ENCODE assay signal across 31 cellular contexts in genomic region chr10:129411146-129411705, GRCh38. TPM values are rescaled to one million over a fixed set of nuclear protein-coding genes. Genes with fewer than 3 reads are reported as not detected.
"Had no signal": no experiment of that assay in that cellular context is flagged by ENCODE, and none has a peak within 500 bp of the region (broad histone marks: within the 10 kb centered on the region; RNA-seq: fewer than 3 reads in every experiment).

No MANE protein-coding gene starts in this region.

- H3K27me3 ChIP-seq: ascending aorta, Peyer's patch, SJSA1 had no signal

- H3K4me2 ChIP-seq: SK-N-SH had no signal

- H3K27ac Mint-ChIP-seq: activated CD4-positive, alpha-beta T cell treated with anti-CD3 and anti-CD28 coated beads, Interleukin-2, amount 10 ng/mL, durations not matched to agents 24 days and 14 days; activated CD8-positive, alpha-beta T cell treated with anti-CD3 and anti-CD28 coated beads for 36 hours; activated naive CD4-positive, alpha-beta T cell treated with anti-CD3 and anti-CD28 coated beads, Interleukin-2, amount 50 U/mL, for 24 hours; activated naive CD8-positive, alpha-beta T cell treated with anti-CD3 and anti-CD28 coated beads, Interleukin-2, amount 10 ng/mL, durations not matched to agents 7 days and 5 days; activated T-cell treated with anti-CD3 and anti-CD28 coated beads, Interleukin-2, amount 50 U/mL, for 72 hours; activated T-helper 2 cell treated with anti-CD3 and anti-CD28 coated beads, Interferon-gamma antibody, Interleukin-2, Interleukin-4, amounts not matched to agents 10 μg/mL and 5 μg/mL and 100 μg/mL, durations not matched to agents 14 hours and 24 hours and 36 hours; T-helper 1 cell treated with Interleukin-12 subunit alpha and Interleukin-12 subunit beta and Interleukin-4 antibody, amounts not matched to agents 30 μg/mL and 1 μg/mL, for 36 hours; T-helper 2 cell treated with Interferon-gamma antibody and Interleukin-4, amounts not matched to agents 5 μg/mL and 100 μg/mL, for 36 hours had no signal

- H3K27ac ChIP-seq: ascending aorta, Peyer's patch, SJSA1 had no signal

- H3K4me3 ChIP-seq: ascending aorta, K562, Peyer's patch, SJSA1 had no signal

- H3K9me3 Mint-ChIP-seq: activated CD4-positive, alpha-beta T cell treated with anti-CD3 and anti-CD28 coated beads, Interleukin-2, amount 10 ng/mL, durations not matched to agents 24 days and 14 days; activated CD8-positive, alpha-beta T cell treated with anti-CD3 and anti-CD28 coated beads for 36 hours; activated naive CD4-positive, alpha-beta T cell treated with anti-CD3 and anti-CD28 coated beads, Interleukin-2, amount 50 U/mL, for 24 hours; activated naive CD8-positive, alpha-beta T cell treated with anti-CD3 and anti-CD28 coated beads, Interleukin-2, amount 10 ng/mL, durations not matched to agents 7 days and 5 days; activated T-cell treated with anti-CD3 and anti-CD28 coated beads, Interleukin-2, amount 50 U/mL, for 72 hours; activated T-helper 2 cell treated with anti-CD3 and anti-CD28 coated beads, Interferon-gamma antibody, Interleukin-2, Interleukin-4, amounts not matched to agents 10 μg/mL and 5 μg/mL and 100 μg/mL, durations not matched to agents 14 hours and 24 hours and 36 hours; T-helper 1 cell treated with Interleukin-12 subunit alpha and Interleukin-12 subunit beta and Interleukin-4 antibody, amounts not matched to agents 30 μg/mL and 1 μg/mL, for 36 hours; T-helper 2 cell treated with Interferon-gamma antibody and Interleukin-4, amounts not matched to agents 5 μg/mL and 100 μg/mL, for 36 hours had no signal

- H3K4me1 Mint-ChIP-seq: activated CD4-positive, alpha-beta T cell treated with anti-CD3 and anti-CD28 coated beads, Interleukin-2, amount 10 ng/mL, durations not matched to agents 24 days and 14 days; activated naive CD4-positive, alpha-beta T cell treated with anti-CD3 and anti-CD28 coated beads, Interleukin-2, amount 50 U/mL, for 24 hours; activated naive CD8-positive, alpha-beta T cell treated with anti-CD3 and anti-CD28 coated beads, Interleukin-2, amount 10 ng/mL, durations not matched to agents 7 days and 5 days had no signal

- H3K36me3 Mint-ChIP-seq: activated naive CD4-positive, alpha-beta T cell treated with anti-CD3 and anti-CD28 coated beads, Interleukin-2, amount 50 U/mL, for 24 hours; activated naive CD8-positive, alpha-beta T cell treated with anti-CD3 and anti-CD28 coated beads, Interleukin-2, amount 10 ng/mL, durations not matched to agents 7 days and 5 days had no signal

- H3K4me1 ChIP-seq: ascending aorta, Peyer's patch, SJSA1 had no signal

- H3K36me3 ChIP-seq: ascending aorta, Peyer's patch, SJSA1 had no signal

- H3K4me3 Mint-ChIP-seq: activated CD4-positive, alpha-beta T cell treated with anti-CD3 and anti-CD28 coated beads, Interleukin-2, amount 10 ng/mL, durations not matched to agents 24 days and 14 days; activated CD8-positive, alpha-beta T cell treated with anti-CD3 and anti-CD28 coated beads for 36 hours; activated naive CD4-positive, alpha-beta T cell treated with anti-CD3 and anti-CD28 coated beads, Interleukin-2, amount 50 U/mL, for 24 hours; activated naive CD8-positive, alpha-beta T cell treated with anti-CD3 and anti-CD28 coated beads, Interleukin-2, amount 10 ng/mL, durations not matched to agents 7 days and 5 days; activated T-cell treated with anti-CD3 and anti-CD28 coated beads, Interleukin-2, amount 50 U/mL, for 72 hours; T-helper 1 cell treated with Interleukin-12 subunit alpha and Interleukin-12 subunit beta and Interleukin-4 antibody, amounts not matched to agents 30 μg/mL and 1 μg/mL, for 36 hours; T-helper 2 cell treated with Interferon-gamma antibody and Interleukin-4, amounts not matched to agents 5 μg/mL and 100 μg/mL, for 36 hours had no signal

- H3K27me3 Mint-ChIP-seq: activated CD4-positive, alpha-beta T cell treated with anti-CD3 and anti-CD28 coated beads, Interleukin-2, amount 10 ng/mL, durations not matched to agents 24 days and 14 days; activated naive CD4-positive, alpha-beta T cell treated with anti-CD3 and anti-CD28 coated beads, Interleukin-2, amount 50 U/mL, for 24 hours had no signal

- DNase-seq: activated CD4-positive, alpha-beta T cell treated with anti-CD3 and anti-CD28 coated beads, Interleukin-2, amount 10 ng/mL, durations not matched to agents 24 days and 14 days; activated CD4-positive, alpha-beta T cell treated with anti-CD3 and anti-CD28 coated beads, Interleukin-2, amount 50 U/mL, for 4 hours; activated CD8-positive, alpha-beta T cell treated with anti-CD3 and anti-CD28 coated beads for 36 hours; activated gamma-delta T cell; activated naive CD4-positive, alpha-beta T cell treated with Interleukin-2 at 50 U/mL for 16 hours; activated naive CD8-positive, alpha-beta T cell treated with anti-CD3 and anti-CD28 coated beads, Interleukin-2, amount 10 ng/mL, durations not matched to agents 7 days and 5 days; activated T-cell treated with anti-CD3 and anti-CD28 coated beads, Interleukin-2, amount 50 U/mL, for 1 hour; activated T-cell treated with anti-CD3 and anti-CD28 coated beads, Interleukin-2, amount 50 U/mL, for 72 hours; amygdala; IMR-90; NCI-H1436 treated with DMSO at 0.1 percent for 48 hours; NCI-H1694 treated with DMSO at 0.1 percent for 48 hours; NCI-H2029; NCI-H2227 treated with DMSO at 0.1 percent for 48 hours; NCI-H446; NCI-H510A treated with DMSO at 0.1 percent for 48 hours; NCI-H526 treated with DMSO at 0.1 percent for 48 hours; NCI-H774; PC-3; Peyer's patch; RPMI8226; SHP77 treated with DMSO at 0.1 percent for 48 hours; SK-N-SH had no signal

- H3K9ac ChIP-seq: SK-N-SH had no signal

- H3K9me3 ChIP-seq: ascending aorta, Peyer's patch, SK-N-SH had no signal

RNA-seq across cellular contexts. Expression of gene MGMT, which starts 55.8 kb away (rescaled TPM):
- total RNA-seq: M059J had no signal
